Comparison of ENCODE assay signal across 30 cellular contexts in the genomic region with DNA sequence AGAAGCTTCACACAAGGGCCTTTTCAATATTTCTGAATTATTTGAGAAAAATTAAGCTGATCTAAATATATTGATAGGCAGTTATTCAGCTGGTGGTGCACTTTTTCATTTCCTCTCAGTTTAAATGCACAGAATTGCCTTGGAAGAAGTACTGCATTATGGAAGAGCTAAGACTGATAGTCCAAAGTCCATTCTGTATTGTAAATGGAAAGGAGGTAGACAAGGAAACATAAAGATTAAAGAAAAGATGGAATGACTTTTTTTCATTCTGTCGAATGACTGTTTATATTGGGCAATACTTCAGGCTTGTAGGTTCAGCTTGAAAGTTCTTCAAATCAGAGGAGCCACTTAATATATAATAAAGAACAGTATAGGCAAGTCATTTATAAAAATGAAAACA.
"Had no signal": no experiment of that assay in that cellular context is flagged by ENCODE, and none has a peak within 500 bp of the region (broad histone marks: within the 10 kb centered on the region; RNA-seq: fewer than 3 reads in every experiment).

No MANE protein-coding gene starts in this region.

- H3K27ac ChIP-seq: coronary artery, esophagus squamous epithelium, heart right ventricle, psoas muscle, sigmoid colon, spleen, testis, tibial artery, upper lobe of left lung had no signal

- H3K9me3 ChIP-seq: esophagus squamous epithelium, heart right ventricle, psoas muscle, sigmoid colon, testis, tibial artery, upper lobe of left lung had no signal

- H3K27ac Mint-ChIP-seq: immature natural killer cell; mesothelial cell of epicardium; naive thymus-derived CD8-positive, alpha-beta T cell; nephron progenitor cell; stimulated activated memory B cell treated with anti-CD40 and anti-IgM and Interleukin-4, amounts not matched to agents 10 μg/mL and 1 μg/mL and 100 μg/mL, for 72 hours had no signal

- H3K36me3 ChIP-seq: esophagus squamous epithelium, heart right ventricle, sigmoid colon, spleen, tibial artery, upper lobe of left lung had no signal

- H3K4me1 Mint-ChIP-seq: immature natural killer cell had no signal

- H3K4me3 ChIP-seq: coronary artery, esophagus squamous epithelium, heart right ventricle, psoas muscle, sigmoid colon, spleen, testis, tibial artery, upper lobe of left lung had no signal

- H3K27me3 ChIP-seq: esophagus squamous epithelium, heart right ventricle, sigmoid colon, testis, tibial artery, upper lobe of left lung had no signal

- H3K4me3 Mint-ChIP-seq: immature natural killer cell; mesothelial cell of epicardium; naive thymus-derived CD8-positive, alpha-beta T cell; nephron progenitor cell; stimulated activated memory B cell treated with anti-CD40 and anti-IgM and Interleukin-4, amounts not matched to agents 10 μg/mL and 1 μg/mL and 100 μg/mL, for 72 hours had no signal

- FAIRE-seq: endothelial cell of umbilical vein, urothelium cell line had no signal

- H3K4me1 ChIP-seq: psoas muscle, tibial artery had no signal

- ATAC-seq: heart right ventricle; naive thymus-derived CD8-positive, alpha-beta T cell; psoas muscle; right cardiac atrium; stimulated activated memory B cell treated with anti-CD40 and anti-IgM and Interleukin-4, amounts not matched to agents 10 μg/mL and 1 μg/mL and 100 μg/mL, for 72 hours; stimulated activated naive CD8-positive, alpha-beta T cell treated with anti-CD3 and anti-CD28 coated beads, Interleukin-15, Interleukin-2, amounts not matched to agents 100 U/mL and 50 U/mL, for 24 hours had no signal

- H3K27me3 Mint-ChIP-seq: naive thymus-derived CD8-positive, alpha-beta T cell had no signal

- DNase-seq: dermis blood vessel endothelial cell; effector memory CD4-positive, alpha-beta T cell; erythroblast; esophagus squamous epithelium; foreskin melanocyte; glutamatergic neuron; heart right ventricle; hypothalamus; immature natural killer cell; islet precursor cell; kidney glomerular epithelial cell; mesenchymal stem cell; naive thymus-derived CD8-positive, alpha-beta T cell; nephron progenitor cell; nucleus accumbens; psoas muscle; right cardiac atrium; sigmoid colon; spleen; stimulated activated CD4-positive, alpha-beta T cell treated with anti-CD3 and anti-CD28 coated beads, Interleukin-4, amount 100 ng/mL, for 4 hours; stimulated activated naive CD8-positive, alpha-beta T cell treated with anti-CD3 and anti-CD28 coated beads, Interleukin-15, Interleukin-2, amounts not matched to agents 100 U/mL and 50 U/mL, for 24 hours; substantia nigra; testis; tibial artery; upper lobe of left lung had no signal

- H3K9me3 Mint-ChIP-seq: immature natural killer cell, nephron progenitor cell had no signal

- H3K36me3 Mint-ChIP-seq: immature natural killer cell, mesothelial cell of epicardium had no signal
